In the genomic region with DNA sequence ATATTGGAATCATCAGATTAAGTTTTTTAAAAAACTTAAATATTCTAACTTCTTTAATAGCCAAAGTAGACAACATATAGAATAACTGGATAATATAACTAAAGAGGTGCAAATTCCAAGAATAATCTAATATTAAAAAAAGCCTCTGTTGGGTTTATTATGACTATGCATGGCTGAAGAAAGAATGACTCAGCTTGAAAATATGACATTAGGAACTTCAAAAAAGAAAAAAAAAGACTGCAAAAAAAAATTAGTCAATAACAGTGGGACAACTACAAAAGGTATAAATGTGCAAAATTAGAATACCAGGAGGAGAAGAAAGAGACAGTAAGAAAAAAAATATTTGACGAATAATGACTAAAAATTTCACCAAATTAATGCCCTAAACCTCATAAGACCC, we compare ENCODE assay signal across 26 cellular contexts.
DNase-seq lines count a peak whose midpoint lies in the region; ATAC-seq, FAIRE-seq and TF ChIP-seq lines count a peak whose summit lies in the region.
"Had no signal": no experiment of that assay in that cellular context is flagged by ENCODE, and none has a peak within 500 bp of the region (broad histone marks: within the 10 kb centered on the region; RNA-seq: fewer than 3 reads in every experiment).

No MANE protein-coding gene starts in this region.

- H3K27me3 ChIP-seq in HepG2 (ENCODE audit: control insufficient read depth in 1 of 2, insufficient read depth in 2 of 2, low read length in 2 of 2) (no peaks in the 10 kb centered on the region), right lobe of liver (no peaks in the 10 kb centered on the region), K562 (ENCODE audit: control insufficient read depth in 2 of 2, insufficient read depth in 2 of 2, low read length in 2 of 2) (no peaks in the 10 kb centered on the region)
- H3K27me3 ChIP-seq: SJSA1 had no signal

- FAIRE-seq in HepG2 (lab: Jason Lieb, UNC) (no peak), K562 (lab: Jason Lieb, UNC) (no peak), frontal cortex (lab: Jason Lieb, UNC) (peak; percentile 13)
- FAIRE-seq: GM12891 had no signal

- no peak for ATAC-seq in HepG2
- ATAC-seq in right lobe of liver: no peak
- no peak for ATAC-seq in K562
- ATAC-seq in stimulated activated effector memory CD8-positive, alpha-beta T cell treated with anti-CD3 and anti-CD28 coated beads, Interleukin-12 subunit alpha, Interleukin-12 subunit beta, amount 100 ng/mL, for 72 hours: no peak
- ATAC-seq: Right ventricle myocardium inferior had no signal

- H3K27me3 Mint-ChIP-seq in activated naive CD4-positive, alpha-beta T cell treated with anti-CD3 and anti-CD28 coated beads, Interleukin-2, amount 10 ng/mL, durations not matched to agents 7 days and 5 days: no peaks in the 10 kb centered on the region
- H3K27me3 Mint-ChIP-seq: IgD-negative memory B cell had no signal

- H3K9me3 ChIP-seq in HepG2 (ENCODE audit: low read length): peaks cover 32% of the 10 kb centered on the region
- no peaks in the 10 kb centered on the region for H3K9me3 ChIP-seq in right lobe of liver
- no peaks in the 10 kb centered on the region for H3K9me3 ChIP-seq in K562 (replicated peaks; ENCODE audit: control insufficient read depth, insufficient read depth, low read depth, low read length)
- H3K9me3 ChIP-seq: SJSA1 had no signal

- no peaks in the 10 kb centered on the region for H3K9me1 ChIP-seq in K562 (ENCODE audit: control insufficient read depth, insufficient read depth, low read length)

- TF ChIP-seq POLR2A in HepG2 (IDR thresholded peaks at IDR 0.05; ENCODE audit: insufficient read depth in 1 of 2, low read depth in 2 of 2, low read length in 2 of 2) (no peak), right lobe of liver (IDR thresholded peaks at IDR 0.05) (no peak), K562 (conservative IDR thresholded peaks at IDR 0.05) (no peak)

- WGBS in HepG2 (ENCODE audit: low lambda C conversion rate): 15% methylated on average over 1 of the region's 1 CpG
- WGBS in right lobe of liver (ENCODE audit: insufficient coverage, low coverage, low lambda C conversion rate, missing lambda C conversion rate): 44% methylated on average over 1 of the region's 1 CpG
- WGBS in K562 (ENCODE audit: insufficient coverage, low coverage, missing lambda C conversion rate): 7% methylated on average over 1 of the region's 1 CpG

- H3K4me1 ChIP-seq in HepG2 (ENCODE audit: insufficient read depth, low read length) (no peaks in the 10 kb centered on the region), right lobe of liver (no peaks in the 10 kb centered on the region), K562 (replicated peaks in 1 of 2; ENCODE audit: control insufficient read depth in 2 of 2, insufficient read depth in 2 of 2, low read length in 2 of 2) (no peaks in the 10 kb centered on the region)
- H3K4me1 ChIP-seq: SJSA1 had no signal

- H3K4me3 ChIP-seq in HepG2 (replicated peaks in 1 of 3; ENCODE audit: insufficient read depth in 1 of 3, low read depth in 2 of 3, low read length in 3 of 3): no peak overlapping the region
- no peak overlapping the region for H3K4me3 ChIP-seq in right lobe of liver
- no peak overlapping the region for H3K4me3 ChIP-seq in K562
- H3K4me3 ChIP-seq: SJSA1 had no signal

- H3K79me2 ChIP-seq in HepG2 (ENCODE audit: insufficient read depth, low read length) (no peaks in the 10 kb centered on the region), K562 (ENCODE audit: control insufficient read depth, insufficient read depth, low read length) (no peaks in the 10 kb centered on the region)

- BruUV-seq in HepG2 (replicated peaks; lab: Mats Ljungman, UMichigan) (no TSS peak), K562 (replicated peaks; lab: Mats Ljungman, UMichigan) (no TSS peak)

- H3K4me3 Mint-ChIP-seq in activated naive CD4-positive, alpha-beta T cell treated with anti-CD3 and anti-CD28 coated beads, Interleukin-2, amount 10 ng/mL, durations not matched to agents 7 days and 5 days: no peak overlapping the region
- H3K4me3 Mint-ChIP-seq in stimulated activated effector memory CD8-positive, alpha-beta T cell treated with anti-CD3 and anti-CD28 coated beads, Interleukin-12 subunit alpha, Interleukin-12 subunit beta, amount 100 ng/mL, for 72 hours: no peak overlapping the region
- H3K4me3 Mint-ChIP-seq: IgD-negative memory B cell had no signal

- H3K4me2 ChIP-seq in HepG2 (ENCODE audit: low read depth, low read length) (no peak overlapping the region), K562 (ENCODE audit: insufficient read depth, low read length) (no peak overlapping the region)

- H2AFZ ChIP-seq in HepG2 (ENCODE audit: low read length) (no peak overlapping the region), K562 (ENCODE audit: low read depth, low read length) (no peak overlapping the region)

- H3K27ac Mint-ChIP-seq in activated naive CD4-positive, alpha-beta T cell treated with anti-CD3 and anti-CD28 coated beads, Interleukin-2, amount 10 ng/mL, durations not matched to agents 7 days and 5 days: no peak overlapping the region
- no peak overlapping the region for H3K27ac Mint-ChIP-seq in stimulated activated effector memory CD8-positive, alpha-beta T cell treated with anti-CD3 and anti-CD28 coated beads, Interleukin-12 subunit alpha, Interleukin-12 subunit beta, amount 100 ng/mL, for 72 hours

- TF ChIP-seq RAD21 in HepG2 (CRISPR knock-in tag; IDR thresholded peaks at IDR 0.05) (no peak), K562 (CRISPR knock-in tag; conservative IDR thresholded peaks at IDR 0.05 in 1 of 2, IDR thresholded peaks at IDR 0.05 in 1 of 2) (no peak)

- DNase-seq in HepG2 (ENCODE audit: low spot score) (no peak), right lobe of liver (no peak), K562 (ENCODE audit: extremely low read depth in 1 of 4, low spot score in 3 of 4) (no peak), frontal cortex (ENCODE audit: low spot score in 2 of 2) (no peak), NCI-H226 (no peak), GM20000 (ENCODE audit: low spot score) (no peak)
- DNase-seq in activated naive CD4-positive, alpha-beta T cell treated with anti-CD3 and anti-CD28 coated beads, Interleukin-2, amount 10 ng/mL, durations not matched to agents 7 days and 5 days: no peak
- no peak for DNase-seq in stimulated activated effector memory CD8-positive, alpha-beta T cell treated with anti-CD3 and anti-CD28 coated beads, Interleukin-12 subunit alpha, Interleukin-12 subunit beta, amount 100 ng/mL, for 72 hours (ENCODE audit: low spot score in 2 of 2)
- DNase-seq: 8988T, AML-193, C1 segment of cervical spinal cord, DND-41, GOT3, HCEC 1CT, Karpas-422, NCI-H1417, NCI-H1694 treated with DMSO at 0.1 percent for 48 hours, NCI-H2081 treated with DMSO at 0.1 percent for 48 hours, NCI-H446 treated with DMSO at 0.1 percent for 48 hours, NCI-H526 treated with DMSO at 0.1 percent for 48 hours, OCI-M1 had no signal

- intact Hi-C loops in HepG2 (cut with micrococcal nuclease; ENCODE audit: unreplicated experiment): no loop called here
- intact Hi-C loops in right lobe of liver (cut with DNase I): no loop called here
- intact Hi-C loops in K562 (cut with micrococcal nuclease): no loop called here

- POLR2A ChIA-PET in HepG2 (lab: Yijun Ruan, JAX) (no interaction called here), K562 (lab: Yijun Ruan, JAX) (no interaction called here)

- CTCF ChIA-PET in HepG2 (lab: Yijun Ruan, JAX; ENCODE audit: low intra/inter-chr PET ratio, low total read pairs): no interaction called here
- CTCF ChIA-PET in K562 (lab: Yijun Ruan, JAX; ENCODE audit: low intra/inter-chr PET ratio): no interaction called here
- CTCF ChIA-PET in activated naive CD4-positive, alpha-beta T cell treated with anti-CD3 and anti-CD28 coated beads, Interleukin-2, amount 10 ng/mL, durations not matched to agents 7 days and 5 days (lab: Charles Lee): no interaction called here

- peaks cover 15% of the 10 kb centered on the region for H3K9me3 Mint-ChIP-seq in activated naive CD4-positive, alpha-beta T cell treated with anti-CD3 and anti-CD28 coated beads, Interleukin-2, amount 10 ng/mL, durations not matched to agents 7 days and 5 days
- H3K9me3 Mint-ChIP-seq in stimulated activated effector memory CD8-positive, alpha-beta T cell treated with anti-CD3 and anti-CD28 coated beads, Interleukin-12 subunit alpha, Interleukin-12 subunit beta, amount 100 ng/mL, for 72 hours: peaks cover 19% of the 10 kb centered on the region

- no peak overlapping the region for H3K9ac ChIP-seq in HepG2 (ENCODE audit: insufficient read depth, low read depth, low read length)
- H3K9ac ChIP-seq in K562 (ENCODE audit: insufficient read depth in 1 of 2, low read depth in 2 of 2, low read length in 2 of 2): no peak overlapping the region

- in situ Hi-C loops in HepG2 (cut with HindIII; ENCODE audit: extremely low pct_ligation_motif_present, low pct_unique_long_range_greater_than_20kb) (no loop called here), K562 (cut with MboI) (no loop called here)

- TF ChIP-seq EP300 in HepG2 (IDR thresholded peaks at IDR 0.05; ENCODE audit: low read depth in 2 of 2, low read length in 2 of 2) (no peak), HepG2 (CRISPR knock-in tag; IDR thresholded peaks at IDR 0.05; ENCODE audit: borderline replicate concordance) (no peak), K562 (IDR thresholded peaks at IDR 0.05; ENCODE audit: low read length) (no peak)

- H3K4me1 Mint-ChIP-seq in activated naive CD4-positive, alpha-beta T cell treated with anti-CD3 and anti-CD28 coated beads, Interleukin-2, amount 10 ng/mL, durations not matched to agents 7 days and 5 days: no peaks in the 10 kb centered on the region
- H3K4me1 Mint-ChIP-seq in stimulated activated effector memory CD8-positive, alpha-beta T cell treated with anti-CD3 and anti-CD28 coated beads, Interleukin-12 subunit alpha, Interleukin-12 subunit beta, amount 100 ng/mL, for 72 hours: no peaks in the 10 kb centered on the region

- no peak overlapping the region for H3K27ac ChIP-seq in HepG2 (ENCODE audit: extremely low read length, insufficient read depth, low read length)
- no peak overlapping the region for H3K27ac ChIP-seq in right lobe of liver
- H3K27ac ChIP-seq in K562 (ENCODE audit: extremely low read depth, low read depth, low read length): no peak overlapping the region
- H3K27ac ChIP-seq: HL-60, SJSA1 had no signal

- H3K36me3 ChIP-seq in HepG2 (replicated peaks in 1 of 2; ENCODE audit: control insufficient read depth in 1 of 2, insufficient read depth in 2 of 2, low read length in 2 of 2): no peaks in the 10 kb centered on the region
- H3K36me3 ChIP-seq in right lobe of liver: no peaks in the 10 kb centered on the region
- no peaks in the 10 kb centered on the region for H3K36me3 ChIP-seq in K562 (ENCODE audit: control insufficient read depth, insufficient read depth, low read length)
- H3K36me3 ChIP-seq: SJSA1 had no signal

- TF ChIP-seq CTCF in HepG2 (CRISPR knock-in tag; IDR thresholded peaks at IDR 0.05) (no peak), right lobe of liver (IDR thresholded peaks at IDR 0.05) (no peak), K562 (IDR thresholded peaks at IDR 0.05 in 2 of 3, conservative IDR thresholded peaks at IDR 0.05 in 1 of 3; ENCODE audit: insufficient read depth in 2 of 3, low read depth in 1 of 3, low read length in 3 of 3) (no peak), GM20000 (IDR thresholded peaks at IDR 0.05; ENCODE audit: extremely low read depth, missing control alignments) (no peak)

- H4K20me1 ChIP-seq in HepG2 (ENCODE audit: insufficient read depth, low read length) (no peaks in the 10 kb centered on the region), K562 (replicated peaks; ENCODE audit: control insufficient read depth, insufficient read depth, low read length) (no peaks in the 10 kb centered on the region)

- no peaks in the 10 kb centered on the region for H3K36me3 Mint-ChIP-seq in activated naive CD4-positive, alpha-beta T cell treated with anti-CD3 and anti-CD28 coated beads, Interleukin-2, amount 10 ng/mL, durations not matched to agents 7 days and 5 days
- H3K36me3 Mint-ChIP-seq in stimulated activated effector memory CD8-positive, alpha-beta T cell treated with anti-CD3 and anti-CD28 coated beads, Interleukin-12 subunit alpha, Interleukin-12 subunit beta, amount 100 ng/mL, for 72 hours: no peaks in the 10 kb centered on the region
- H3K36me3 Mint-ChIP-seq: IgD-negative memory B cell had no signal
